ENCODE assay signal across 8 cellular contexts in the genomic region with DNA sequence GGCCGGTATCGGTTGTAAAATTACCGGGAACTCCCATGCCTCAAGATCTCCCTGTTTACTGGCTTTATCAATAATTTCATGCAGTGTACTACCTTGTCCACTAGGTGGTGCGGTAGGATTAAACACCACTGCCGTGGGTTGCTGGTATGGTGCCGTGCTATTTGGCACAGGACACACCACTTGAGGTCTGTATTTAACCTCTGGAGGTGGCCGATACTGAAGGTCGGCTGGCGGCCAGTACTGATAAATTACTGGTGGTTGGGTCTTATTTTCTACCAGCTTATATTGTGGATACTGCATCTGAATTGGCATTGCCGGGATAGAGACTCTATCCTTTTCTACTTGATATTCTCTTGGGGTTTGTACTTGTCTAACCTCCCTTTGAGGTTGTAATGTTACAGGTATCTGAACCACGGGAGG. TPM values are rescaled to one million over a fixed set of nuclear protein-coding genes. Genes with fewer than 3 reads are reported as not detected.
DNase-seq lines count a peak whose midpoint lies in the region; ATAC-seq and TF ChIP-seq lines count a peak whose summit lies in the region.

No MANE protein-coding gene starts in this region.

- H3K9me3 Mint-ChIP-seq in chondrocyte (ENCODE audit: low read depth) = no peaks in the 10 kb centered on the region

- no peaks in the 10 kb centered on the region for H3K27me3 Mint-ChIP-seq in chondrocyte (ENCODE audit: low read depth)

- H3K27ac Mint-ChIP-seq in chondrocyte (ENCODE audit: unreplicated experiment) = no peak overlapping the region

- DNase-seq in GM03348 (ENCODE audit: low spot score) (peak; percentile 72), NCI-H510A (lab: John Stamatoyannopoulos, UW) (peak; percentile 71), chondrocyte (ENCODE audit: low spot score) (peak; percentile 34), left lobe of liver (ENCODE audit: low spot score) (peak; percentile 87)
- peak; percentile 54 for DNase-seq in activated CD4-positive, alpha-beta T cell treated with anti-CD3 and anti-CD28 coated beads for 1 hour
- DNase-seq in stimulated activated CD4-positive, alpha-beta T cell treated with anti-CD3 and anti-CD28 coated beads, Interleukin-4, amount 100 ng/mL, for 1 hour = peak; percentile 45

- ATAC-seq in HG03280 (IDR thresholded peaks at IDR 0.05; ENCODE audit: unreplicated experiment) = peak; percentile 74
- ATAC-seq in left lobe of liver = peak; percentile 100
- ATAC-seq in HG02973 (IDR thresholded peaks at IDR 0.05; ENCODE audit: unreplicated experiment) = no peak

- H3K4me3 Mint-ChIP-seq in chondrocyte (ENCODE audit: unreplicated experiment) = peak overlapping the region; percentile 39

- H3K4me1 Mint-ChIP-seq in chondrocyte (ENCODE audit: low read depth) = peaks cover 21% of the 10 kb centered on the region

- TF ChIP-seq CTCF in chondrocyte (IDR thresholded peaks at IDR 0.05) = peak; percentile 89

- no peaks in the 10 kb centered on the region for H3K36me3 Mint-ChIP-seq in chondrocyte (ENCODE audit: low read depth)

RNA-seq across cellular contexts. Expression of a gene that starts 14.3 kb away (rescaled TPM):
- total RNA-seq in chondrocyte (not detected in 3 replicates), left lobe of liver (not detected)

RNA-seq across cellular contexts. Expression of a gene that starts 22.1 kb away (rescaled TPM):
- total RNA-seq in chondrocyte = 56.4 to 62.7 TPM (median 58.6 TPM) in 3 replicates
- 40.1 TPM for total RNA-seq in left lobe of liver

RNA-seq across cellular contexts. Expression of a gene that starts 27.7 kb away (rescaled TPM):
- 41.0 to 57.9 TPM (median 45.5 TPM) in 3 replicates for total RNA-seq in chondrocyte
- 50.3 TPM for total RNA-seq in left lobe of liver

RNA-seq across cellular contexts. Expression of a gene that starts 59.0 kb away (rescaled TPM):
- total RNA-seq in chondrocyte = 0.53 TPM in 1 of 3 replicates, not detected in the others
- total RNA-seq in left lobe of liver = 467 TPM

Comparison
In these comparisons a context has a peak if more than half of its experiments do, and no peak if none do; other contexts are left out.
1. DNase-seq: peak in every context shown above with its lines; median percentile 87 in left lobe of liver; 72 in GM03348; 71 in NCI-H510A; 54 in activated CD4-positive, alpha-beta T cell treated with anti-CD3 and anti-CD28 coated beads for 1 hour; 45 in stimulated activated CD4-positive, alpha-beta T cell treated with anti-CD3 and anti-CD28 coated beads, Interleukin-4, amount 100 ng/mL, for 1 hour; 34 in chondrocyte.